29 cellular contexts compared by ENCODE assay signal in the genomic region with DNA sequence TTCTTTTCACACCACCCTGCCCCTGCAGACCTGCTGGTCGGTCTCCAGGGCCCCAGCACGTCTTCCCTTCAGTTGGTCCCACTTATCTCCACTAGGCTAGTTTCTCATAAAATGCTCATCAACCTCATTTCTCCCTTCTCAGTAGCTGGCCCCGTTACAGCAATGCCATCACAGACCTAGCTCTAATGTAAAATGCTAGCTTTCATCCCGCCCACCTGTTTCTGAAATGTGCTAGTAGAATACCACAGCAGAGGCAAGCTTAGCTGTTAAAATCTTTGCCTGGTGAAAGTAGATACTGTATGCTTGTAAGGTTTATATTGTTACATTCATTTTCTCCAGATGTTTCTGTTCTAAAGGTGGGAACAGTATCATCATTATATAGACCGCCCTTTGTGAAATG. TPM values are rescaled to one million over a fixed set of nuclear protein-coding genes. Genes with fewer than 3 reads are reported as not detected.
DNase-seq lines count a peak whose midpoint lies in the region; ATAC-seq and TF ChIP-seq lines count a peak whose summit lies in the region.
"Had no signal": no experiment of that assay in that cellular context is flagged by ENCODE, and none has a peak within 500 bp of the region (broad histone marks: within the 10 kb centered on the region; RNA-seq: fewer than 3 reads in every experiment).

No MANE protein-coding gene starts in this region.

- H3K4ac ChIP-seq in H9 (ENCODE audit: low read depth, low read length): no peak overlapping the region

- no peak overlapping the region for H4K8ac ChIP-seq in H9 (replicated peaks; ENCODE audit: insufficient read length, low read depth, low read length)

- H3K56ac ChIP-seq in H9 (ENCODE audit: insufficient read length, low read depth, low read length): no peak overlapping the region

- no peak overlapping the region for H3K4me2 ChIP-seq in H9 (ENCODE audit: insufficient read depth, insufficient read length, low read length)
- H3K4me2 ChIP-seq: GM23338, PC-9 had no signal

- H2AFZ ChIP-seq in H9 (ENCODE audit: low read length): no peak overlapping the region
- H2AFZ ChIP-seq: GM23338, PC-9 had no signal

- no peak overlapping the region for H3K9ac ChIP-seq in H9 (ENCODE audit: extremely low read depth, insufficient read length, low read length)

- no peak overlapping the region for H2AK5ac ChIP-seq in H9 (ENCODE audit: insufficient read length, low read length)

- peak; percentile 12 for DNase-seq in activated CD8-positive, alpha-beta T cell treated with anti-CD3 and anti-CD28 coated beads for 36 hours
- no peak for DNase-seq in activated CD8-positive, alpha-beta T cell treated with anti-CD3 and anti-CD28 coated beads, Interleukin-2, amount 10 ng/mL, durations not matched to agents 7 days and 5 days
- DNase-seq in H9: no peak
- DNase-seq in activated T-helper 2 cell treated with anti-CD3 and anti-CD28 coated beads, Interferon-gamma antibody, Interleukin-2, Interleukin-4, amounts not matched to agents 10 μg/mL and 5 μg/mL and 100 μg/mL, durations not matched to agents 14 hours and 24 hours and 36 hours (ENCODE audit: low spot score): no peak
- DNase-seq in occipital lobe (lab: John Stamatoyannopoulos, UW): peak; percentile 13
- no peak for DNase-seq in Right ventricle myocardium superior
- no peak for DNase-seq in GM03348 (ENCODE audit: low spot score)
- DNase-seq: AML-193; C1 segment of cervical spinal cord; CD4-positive, alpha-beta memory T cell; COR-L47; DMS53; IMR-90; KG1; MG63; NCI-H1105 treated with DMSO at 0.1 percent for 48 hours; NCI-H2029; NCI-H2227 treated with DMSO at 0.1 percent for 48 hours; NCI-H526 treated with DMSO at 0.1 percent for 48 hours; PC-9 had no signal

- H3T11ph ChIP-seq in H9 (ENCODE audit: low read length): no peak overlapping the region

- H4K20me1 ChIP-seq in H9 (ENCODE audit: control insufficient read depth, insufficient read depth, insufficient read length): no peaks in the 10 kb centered on the region

- POLR2A ChIA-PET in activated CD8-positive, alpha-beta T cell treated with anti-CD3 and anti-CD28 coated beads for 36 hours (lab: Charles Lee): no interaction called here
- POLR2A ChIA-PET in activated CD8-positive, alpha-beta T cell treated with anti-CD3 and anti-CD28 coated beads, Interleukin-2, amount 10 ng/mL, durations not matched to agents 7 days and 5 days (lab: Charles Lee): interaction anchor here (0.6 kb wide), 1 partner anchor 270 kb away, joined by 3 read pairs; no protein-coding TSS in a partner anchor

- no peak overlapping the region for H3K27ac Mint-ChIP-seq in activated CD8-positive, alpha-beta T cell treated with anti-CD3 and anti-CD28 coated beads for 36 hours
- no peak overlapping the region for H3K27ac Mint-ChIP-seq in activated CD8-positive, alpha-beta T cell treated with anti-CD3 and anti-CD28 coated beads, Interleukin-2, amount 10 ng/mL, durations not matched to agents 7 days and 5 days
- H3K27ac Mint-ChIP-seq in H9: peak overlapping the region in 2 of 3 experiments; percentile 10 to 26; a peak in 3 of 7 replicates
- H3K27ac Mint-ChIP-seq in activated T-helper 2 cell treated with anti-CD3 and anti-CD28 coated beads, Interferon-gamma antibody, Interleukin-2, Interleukin-4, amounts not matched to agents 10 μg/mL and 5 μg/mL and 100 μg/mL, durations not matched to agents 14 hours and 24 hours and 36 hours: peak overlapping the region; percentile 38
- H3K27ac Mint-ChIP-seq: GM23338 had no signal

- H2BK120ac ChIP-seq in H9 (ENCODE audit: low read depth, low read length, poor library complexity, severe bottlenecking): no peak overlapping the region

- H3K79me2 ChIP-seq in H9 (ENCODE audit: insufficient read depth, low read length): no peaks in the 10 kb centered on the region

- intact Hi-C loops in activated CD8-positive, alpha-beta T cell treated with anti-CD3 and anti-CD28 coated beads for 36 hours (cut with micrococcal nuclease): no loop called here
- intact Hi-C loops in activated T-helper 2 cell treated with anti-CD3 and anti-CD28 coated beads, Interferon-gamma antibody, Interleukin-2, Interleukin-4, amounts not matched to agents 10 μg/mL and 5 μg/mL and 100 μg/mL, durations not matched to agents 14 hours and 24 hours and 36 hours (cut with micrococcal nuclease): no loop called here
- intact Hi-C loops in Right ventricle myocardium superior (cut with DNase I): no loop called here

- no CpG with 5 or more reads among the region's 5 CpGs for WGBS in H9 (ENCODE audit: extremely low coverage, insufficient read length, low lambda C conversion rate)

- H4K5ac ChIP-seq in H9 (ENCODE audit: insufficient read length, low read depth, low read length): no peak overlapping the region

- H3K36me3 Mint-ChIP-seq in activated CD8-positive, alpha-beta T cell treated with anti-CD3 and anti-CD28 coated beads for 36 hours (ENCODE audit: low read depth): peaks cover 30% of the 10 kb centered on the region
- H3K36me3 Mint-ChIP-seq in activated CD8-positive, alpha-beta T cell treated with anti-CD3 and anti-CD28 coated beads, Interleukin-2, amount 10 ng/mL, durations not matched to agents 7 days and 5 days (ENCODE audit: low read depth): peaks cover 2% of the 10 kb centered on the region
- H3K36me3 Mint-ChIP-seq in H9 (ENCODE audit: insufficient read depth in 1 of 3, low read depth in 3 of 3): peaks cover 19 to 29% (median 28%) of the 10 kb centered on the region in 3 experiments
- peaks cover 19% of the 10 kb centered on the region for H3K36me3 Mint-ChIP-seq in activated T-helper 2 cell treated with anti-CD3 and anti-CD28 coated beads, Interferon-gamma antibody, Interleukin-2, Interleukin-4, amounts not matched to agents 10 μg/mL and 5 μg/mL and 100 μg/mL, durations not matched to agents 14 hours and 24 hours and 36 hours (ENCODE audit: low read depth)

- H2BK15ac ChIP-seq in H9 (ENCODE audit: low read depth, low read length): no peak overlapping the region

- no peak overlapping the region for H3K27ac ChIP-seq in H9 (ENCODE audit: insufficient read length, low read depth, low read length)
- H3K27ac ChIP-seq: PC-9, SJSA1 had no signal

- peaks cover 5% of the 10 kb centered on the region for H3K4me1 Mint-ChIP-seq in activated CD8-positive, alpha-beta T cell treated with anti-CD3 and anti-CD28 coated beads for 36 hours (ENCODE audit: low read depth)
- H3K4me1 Mint-ChIP-seq in activated CD8-positive, alpha-beta T cell treated with anti-CD3 and anti-CD28 coated beads, Interleukin-2, amount 10 ng/mL, durations not matched to agents 7 days and 5 days (ENCODE audit: low read depth): no peaks in the 10 kb centered on the region
- no peaks in the 10 kb centered on the region for H3K4me1 Mint-ChIP-seq in H9
- H3K4me1 Mint-ChIP-seq in activated T-helper 2 cell treated with anti-CD3 and anti-CD28 coated beads, Interferon-gamma antibody, Interleukin-2, Interleukin-4, amounts not matched to agents 10 μg/mL and 5 μg/mL and 100 μg/mL, durations not matched to agents 14 hours and 24 hours and 36 hours (ENCODE audit: low read depth): peaks cover 5% of the 10 kb centered on the region
- H3K4me1 Mint-ChIP-seq: GM23338 had no signal

- CTCF ChIA-PET in activated CD8-positive, alpha-beta T cell treated with anti-CD3 and anti-CD28 coated beads for 36 hours (lab: Charles Lee): no interaction called here
- CTCF ChIA-PET in activated CD8-positive, alpha-beta T cell treated with anti-CD3 and anti-CD28 coated beads, Interleukin-2, amount 10 ng/mL, durations not matched to agents 7 days and 5 days (lab: Charles Lee): no interaction called here

- no peak overlapping the region for H3K18ac ChIP-seq in H9 (ENCODE audit: insufficient read length, low read depth, low read length)

- H4K91ac ChIP-seq in H9 (ENCODE audit: insufficient read length, low read depth, low read length): no peak overlapping the region

- H3K4me3 Mint-ChIP-seq in activated CD8-positive, alpha-beta T cell treated with anti-CD3 and anti-CD28 coated beads for 36 hours: no peak overlapping the region
- H3K4me3 Mint-ChIP-seq in activated CD8-positive, alpha-beta T cell treated with anti-CD3 and anti-CD28 coated beads, Interleukin-2, amount 10 ng/mL, durations not matched to agents 7 days and 5 days: no peak overlapping the region
- H3K4me3 Mint-ChIP-seq in H9: no peak overlapping the region
- no peak overlapping the region for H3K4me3 Mint-ChIP-seq in activated T-helper 2 cell treated with anti-CD3 and anti-CD28 coated beads, Interferon-gamma antibody, Interleukin-2, Interleukin-4, amounts not matched to agents 10 μg/mL and 5 μg/mL and 100 μg/mL, durations not matched to agents 14 hours and 24 hours and 36 hours (ENCODE audit: low read depth)
- H3K4me3 Mint-ChIP-seq: CD4-positive, alpha-beta memory T cell; GM23338 had no signal

- no peak for TF ChIP-seq CTCF in activated CD8-positive, alpha-beta T cell treated with anti-CD3 and anti-CD28 coated beads for 36 hours (IDR thresholded peaks at IDR 0.05)
- no peak for TF ChIP-seq CTCF in H9 (conservative IDR thresholded peaks at IDR 0.05)

- H3K23me2 ChIP-seq in H9 (ENCODE audit: insufficient read length, low read depth, low read length, poor library complexity, severe bottlenecking): no peaks in the 10 kb centered on the region

- no peaks in the 10 kb centered on the region for H3K9me3 ChIP-seq in H9 (ENCODE audit: control insufficient read depth, low read depth, low read length)
- H3K9me3 ChIP-seq: HAP-1, MG63, SJSA1 had no signal

- no peaks in the 10 kb centered on the region for H3K27me3 Mint-ChIP-seq in activated CD8-positive, alpha-beta T cell treated with anti-CD3 and anti-CD28 coated beads for 36 hours
- H3K27me3 Mint-ChIP-seq in activated CD8-positive, alpha-beta T cell treated with anti-CD3 and anti-CD28 coated beads, Interleukin-2, amount 10 ng/mL, durations not matched to agents 7 days and 5 days (ENCODE audit: low read depth): no peaks in the 10 kb centered on the region
- no peaks in the 10 kb centered on the region for H3K27me3 Mint-ChIP-seq in H9 (ENCODE audit: low read depth)
- no peaks in the 10 kb centered on the region for H3K27me3 Mint-ChIP-seq in activated T-helper 2 cell treated with anti-CD3 and anti-CD28 coated beads, Interferon-gamma antibody, Interleukin-2, Interleukin-4, amounts not matched to agents 10 μg/mL and 5 μg/mL and 100 μg/mL, durations not matched to agents 14 hours and 24 hours and 36 hours (ENCODE audit: low read depth)
- H3K27me3 Mint-ChIP-seq: CD4-positive, alpha-beta memory T cell had no signal

- ATAC-seq in activated CD8-positive, alpha-beta T cell treated with anti-CD3 and anti-CD28 coated beads for 36 hours: no peak
- no peak for ATAC-seq in activated CD8-positive, alpha-beta T cell treated with anti-CD3 and anti-CD28 coated beads, Interleukin-2, amount 10 ng/mL, durations not matched to agents 7 days and 5 days
- no peak for ATAC-seq in GM21360 (IDR thresholded peaks at IDR 0.05; ENCODE audit: unreplicated experiment)
- no peak for ATAC-seq in Right ventricle myocardium superior (ENCODE audit: poor library complexity)
- ATAC-seq: GM12878, GM23338, Right ventricle myocardium inferior had no signal

- no peak overlapping the region for H3K23ac ChIP-seq in H9 (ENCODE audit: insufficient read length, low read depth, low read length)

- no peaks in the 10 kb centered on the region for H3K9me3 Mint-ChIP-seq in activated CD8-positive, alpha-beta T cell treated with anti-CD3 and anti-CD28 coated beads for 36 hours
- H3K9me3 Mint-ChIP-seq in activated CD8-positive, alpha-beta T cell treated with anti-CD3 and anti-CD28 coated beads, Interleukin-2, amount 10 ng/mL, durations not matched to agents 7 days and 5 days (ENCODE audit: insufficient read depth): no peaks in the 10 kb centered on the region
- no peaks in the 10 kb centered on the region for H3K9me3 Mint-ChIP-seq in H9
- no peaks in the 10 kb centered on the region for H3K9me3 Mint-ChIP-seq in activated T-helper 2 cell treated with anti-CD3 and anti-CD28 coated beads, Interferon-gamma antibody, Interleukin-2, Interleukin-4, amounts not matched to agents 10 μg/mL and 5 μg/mL and 100 μg/mL, durations not matched to agents 14 hours and 24 hours and 36 hours
- H3K9me3 Mint-ChIP-seq: CD4-positive, alpha-beta memory T cell; GM23338 had no signal

- no peaks in the 10 kb centered on the region for H3K27me3 ChIP-seq in H9 (ENCODE audit: insufficient read depth, low read length)
- H3K27me3 ChIP-seq: MG63, SJSA1 had no signal

- H3K4me1 ChIP-seq in H9 (ENCODE audit: insufficient read depth, low read length): no peaks in the 10 kb centered on the region
- H3K4me1 ChIP-seq: HAP-1, SJSA1 had no signal

- H2BK20ac ChIP-seq in H9 (ENCODE audit: low read depth, low read length, poor library complexity, severe bottlenecking): no peak overlapping the region

- no peaks in the 10 kb centered on the region for H3K79me1 ChIP-seq in H9 (ENCODE audit: insufficient read depth, low read depth, low read length, poor library complexity, severe bottlenecking)

- H3K14ac ChIP-seq in H9 (ENCODE audit: insufficient read depth, low read length): no peak overlapping the region

- H2BK12ac ChIP-seq in H9 (ENCODE audit: insufficient read length, low read depth, low read length): no peak overlapping the region

- H2BK5ac ChIP-seq in H9 (ENCODE audit: insufficient read length, low read length): no peak overlapping the region

RNA-seq across cellular contexts. Expression of a gene that starts 13.1 kb away (rescaled TPM):
- not detected for total RNA-seq in activated CD8-positive, alpha-beta T cell treated with anti-CD3 and anti-CD28 coated beads for 36 hours
- total RNA-seq in activated CD8-positive, alpha-beta T cell treated with anti-CD3 and anti-CD28 coated beads, Interleukin-2, amount 10 ng/mL, durations not matched to agents 7 days and 5 days: not detected
- 0.31 and 0.44 TPM in 2 replicates for total RNA-seq in H9 (2021)
- not detected in 2 replicates for total RNA-seq in activated T-helper 2 cell treated with anti-CD3 and anti-CD28 coated beads, Interferon-gamma antibody, Interleukin-2, Interleukin-4, amounts not matched to agents 10 μg/mL and 5 μg/mL and 100 μg/mL, durations not matched to agents 14 hours and 24 hours and 36 hours
- total RNA-seq in occipital lobe: not detected
- not detected for total RNA-seq in Right ventricle myocardium superior
- total RNA-seq: CD4-positive, alpha-beta memory T cell; Daoy; GM23338; IMR-90; NCI-H460; Right ventricle myocardium inferior; RPMI7951; SJSA1 had no signal

RNA-seq across cellular contexts. Expression of a gene that starts 24.7 kb away (rescaled TPM):
- total RNA-seq in activated CD8-positive, alpha-beta T cell treated with anti-CD3 and anti-CD28 coated beads for 36 hours: 10 to 100 TPM; 27.8 to 28.2 TPM
- 10 to 100 TPM; 21.0 to 22.5 TPM for total RNA-seq in activated CD8-positive, alpha-beta T cell treated with anti-CD3 and anti-CD28 coated beads, Interleukin-2, amount 10 ng/mL, durations not matched to agents 7 days and 5 days
- total RNA-seq in H9 (2021): 17.1 and 18.1 TPM in 2 replicates
- total RNA-seq in activated T-helper 2 cell treated with anti-CD3 and anti-CD28 coated beads, Interferon-gamma antibody, Interleukin-2, Interleukin-4, amounts not matched to agents 10 μg/mL and 5 μg/mL and 100 μg/mL, durations not matched to agents 14 hours and 24 hours and 36 hours: 21.9 and 24.7 TPM in 2 replicates
- total RNA-seq in occipital lobe: 33.8 TPM
- total RNA-seq in Right ventricle myocardium superior: 27.7 TPM

RNA-seq across cellular contexts. Expression of a gene that starts 47.9 kb away (rescaled TPM):
- total RNA-seq in activated CD8-positive, alpha-beta T cell treated with anti-CD3 and anti-CD28 coated beads for 36 hours: 10 to 100 TPM; 19.4 to 21.4 TPM
- total RNA-seq in activated CD8-positive, alpha-beta T cell treated with anti-CD3 and anti-CD28 coated beads, Interleukin-2, amount 10 ng/mL, durations not matched to agents 7 days and 5 days: 10 to 100 TPM in 1 of 2 experiments, 1 to 10 TPM in 1; 9.4 to 10.7 TPM
- 19.4 and 22.0 TPM in 2 replicates for total RNA-seq in H9 (2021)
- 23.6 and 28.5 TPM in 2 replicates for total RNA-seq in activated T-helper 2 cell treated with anti-CD3 and anti-CD28 coated beads, Interferon-gamma antibody, Interleukin-2, Interleukin-4, amounts not matched to agents 10 μg/mL and 5 μg/mL and 100 μg/mL, durations not matched to agents 14 hours and 24 hours and 36 hours
- 29.3 TPM for total RNA-seq in occipital lobe
- total RNA-seq in Right ventricle myocardium superior: 24.6 TPM

Comparison
In these comparisons a context has a peak if more than half of its experiments do, and no peak if none do; other contexts are left out.
1. DNase-seq: peak in activated CD8-positive, alpha-beta T cell treated with anti-CD3 and anti-CD28 coated beads for 36 hours (single experiment) and occipital lobe (single experiment); none in activated CD8-positive, alpha-beta T cell treated with anti-CD3 and anti-CD28 coated beads, Interleukin-2, amount 10 ng/mL, durations not matched to agents 7 days and 5 days (single experiment), H9 (single experiment), activated T-helper 2 cell treated with anti-CD3 and anti-CD28 coated beads, Interferon-gamma antibody, Interleukin-2, Interleukin-4, amounts not matched to agents 10 μg/mL and 5 μg/mL and 100 μg/mL, durations not matched to agents 14 hours and 24 hours and 36 hours (single experiment), Right ventricle myocardium superior (single experiment) and GM03348 (single experiment).
2. H3K27ac Mint-ChIP-seq: peak in H9 (2 of 3) and activated T-helper 2 cell treated with anti-CD3 and anti-CD28 coated beads, Interferon-gamma antibody, Interleukin-2, Interleukin-4, amounts not matched to agents 10 μg/mL and 5 μg/mL and 100 μg/mL, durations not matched to agents 14 hours and 24 hours and 36 hours (single experiment); none in activated CD8-positive, alpha-beta T cell treated with anti-CD3 and anti-CD28 coated beads for 36 hours (single experiment) and activated CD8-positive, alpha-beta T cell treated with anti-CD3 and anti-CD28 coated beads, Interleukin-2, amount 10 ng/mL, durations not matched to agents 7 days and 5 days (single experiment).